Comparison of ENCODE assay signal across 22 cellular contexts in the genomic region with DNA sequence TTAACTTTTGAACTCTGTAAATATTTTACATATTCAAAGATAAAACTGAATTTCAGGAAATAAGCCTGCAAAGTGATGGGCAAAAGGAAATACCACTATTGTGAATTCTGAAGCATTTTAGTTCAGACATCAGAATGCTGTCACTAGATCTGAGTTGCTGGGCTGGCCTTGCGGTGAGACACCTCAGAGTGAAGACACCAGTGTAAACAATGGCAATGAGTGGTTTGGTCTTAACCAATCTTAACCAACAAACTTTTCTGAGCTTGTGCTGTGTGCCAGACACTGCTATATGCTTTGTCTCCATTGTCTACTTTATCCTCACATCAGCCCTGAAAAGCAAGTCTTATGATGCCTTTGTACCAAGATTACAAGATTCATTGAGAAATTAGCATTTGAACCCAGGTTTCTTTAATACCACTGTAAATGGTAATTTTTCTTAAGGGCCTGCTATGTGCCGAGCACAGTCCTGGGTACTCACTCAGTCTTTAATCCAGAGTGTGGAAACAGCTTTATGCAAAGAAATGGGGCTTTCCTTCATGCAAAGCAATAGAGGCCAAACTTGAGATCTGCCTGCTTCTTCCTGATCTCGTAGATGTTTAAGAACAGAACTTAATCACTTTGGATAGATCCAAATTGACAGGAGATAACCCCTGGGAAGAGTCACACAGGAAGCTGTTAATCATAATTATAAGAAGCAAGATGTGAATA. TPM values are rescaled to one million over a fixed set of nuclear protein-coding genes. Genes with fewer than 3 reads are reported as not detected.
DNase-seq lines count a peak whose midpoint lies in the region; ATAC-seq and TF ChIP-seq lines count a peak whose summit lies in the region.
"Had no signal": no experiment of that assay in that cellular context is flagged by ENCODE, and none has a peak within 500 bp of the region (broad histone marks: within the 10 kb centered on the region; RNA-seq: fewer than 3 reads in every experiment).

No MANE protein-coding gene starts in this region.

- H3K4me2 ChIP-seq in OCI-LY3 (ENCODE audit: low read length): peak overlapping the region; percentile 55

- H3K4me3 ChIP-seq in GM12865 (ENCODE audit: low read depth, low read length): no peak overlapping the region
- peak overlapping the region; percentile 3; the same call in 1 of the 2 replicates for H3K4me3 ChIP-seq in OCI-LY3 (ENCODE audit: low read length)
- H3K4me3 ChIP-seq: spleen, upper lobe of right lung had no signal

- H3K4me1 ChIP-seq in OCI-LY3 (ENCODE audit: low read length): peaks cover 15% of the 10 kb centered on the region
- H3K4me1 ChIP-seq: Caco-2, spleen, upper lobe of right lung had no signal

- no peaks in the 10 kb centered on the region for H3K9me3 ChIP-seq in OCI-LY3 (ENCODE audit: insufficient read depth, low read length)
- H3K9me3 ChIP-seq: Caco-2, spleen, upper lobe of right lung had no signal

- H3K79me2 ChIP-seq in OCI-LY3 (ENCODE audit: low read length): no peaks in the 10 kb centered on the region

- intact Hi-C loops in sciatic nerve (cut with DNase I): no loop called here

- ATAC-seq in GM19463 (IDR thresholded peaks at IDR 0.05; ENCODE audit: unreplicated experiment) (peak; percentile 77), HG02884 (IDR thresholded peaks at IDR 0.05; ENCODE audit: unreplicated experiment) (peak; percentile 76), sciatic nerve (no peak)
- ATAC-seq: activated T-cell treated with anti-CD3 and anti-CD28 coated beads, Interleukin-2, amount 50 U/mL, for 72 hours; upper lobe of right lung had no signal

- H2AFZ ChIP-seq in OCI-LY3 (ENCODE audit: low read depth, low read length): peak overlapping the region; percentile 74

- peak overlapping the region; percentile 22; the same call in 1 of the 2 replicates for H3K9ac ChIP-seq in OCI-LY3 (ENCODE audit: low read length)

- peak; percentile 27 for DNase-seq in GM12865 (ENCODE audit: low read depth)
- DNase-seq in sciatic nerve (ENCODE audit: low spot score): no peak
- DNase-seq in AG08396 (ENCODE audit: low spot score): no peak
- no peak for DNase-seq in NK-92 (lab: John Stamatoyannopoulos, UW; ENCODE audit: unreplicated experiment)
- DNase-seq in NCI-H1930 (lab: John Stamatoyannopoulos, UW): no peak
- DNase-seq: 8988T; activated CD8-positive, alpha-beta memory T cell treated with anti-CD3 and anti-CD28 coated beads for 24 hours; activated T-cell treated with anti-CD3 and anti-CD28 coated beads, Interleukin-2, amount 50 U/mL, for 72 hours; aorta; Caco-2; caudate nucleus; kidney; NCI-H524; nucleus accumbens; retina; spleen; stimulated activated CD4-positive, alpha-beta T cell treated with anti-CD3 and anti-CD28 coated beads, Interleukin-4, amount 100 ng/mL, for 4 hours; upper lobe of right lung had no signal

- no peaks in the 10 kb centered on the region for H4K20me1 ChIP-seq in OCI-LY3 (ENCODE audit: insufficient read depth, low read length)

- H3K27me3 ChIP-seq in OCI-LY3 (ENCODE audit: low read depth, low read length): no peaks in the 10 kb centered on the region
- H3K27me3 ChIP-seq: spleen, upper lobe of right lung had no signal

- H3K27ac ChIP-seq in OCI-LY3 (ENCODE audit: low read length): peak overlapping the region; percentile 17; the same call in 1 of the 2 replicates
- H3K27ac ChIP-seq: epithelial cell of prostate, spleen, upper lobe of right lung had no signal

- TF ChIP-seq CTCF in GM12865 (IDR thresholded peaks at IDR 0.05; ENCODE audit: insufficient read depth, low read depth, low read length, missing control alignments) (no peak), OCI-LY3 (IDR thresholded peaks at IDR 0.05; ENCODE audit: low read depth, low read length) (no peak)

- H3K36me3 ChIP-seq in OCI-LY3 (replicated peaks; ENCODE audit: low read depth, low read length): peaks cover 19% of the 10 kb centered on the region

RNA-seq across cellular contexts. Expression of a gene that starts 55.0 kb away (rescaled TPM):
- 48.2 TPM for total RNA-seq in sciatic nerve
